9 cellular contexts compared by ENCODE assay signal in genomic region chr20:8032499-8032898, GRCh38.
"Had no signal": no experiment of that assay in that cellular context is flagged by ENCODE, and none has a peak within 500 bp of the region (broad histone marks: within the 10 kb centered on the region; RNA-seq: fewer than 3 reads in every experiment).

No MANE protein-coding gene starts in this region.

- DNase-seq: GM23248, GOT3, H7, H9, HCEC 1CT, HFFc6 had no signal

- H3K9ac ChIP-seq: GM23248 had no signal

- H3K27ac ChIP-seq: GM23248 had no signal

- ATAC-seq: GM23338, HCT116 had no signal

- H3K4me2 ChIP-seq: GM23338 had no signal

- H3K4me3 ChIP-seq: GM23248, GM23338, HAP-1 had no signal

- H3K9me3 ChIP-seq: HAP-1 had no signal

- H3K36me3 ChIP-seq: HAP-1 had no signal

- H2AFZ ChIP-seq: GM23248, GM23338 had no signal
